In genomic region chr3:94524102-94524922, GRCh38 we compare ENCODE assay signal across 1 cellular context.
TF ChIP-seq lines count a peak whose summit lies in the region.

No MANE protein-coding gene starts in this region.

TF ChIP-seq in HepG2, 621 proteins besides CTCF, POLR2A, EP300 and RAD21 (continued from another document):
- TF ChIP-seq RXRB (CRISPR knock-in tag; IDR thresholded peaks at IDR 0.05; ENCODE audit: borderline replicate concordance) (peak; percentile 86), TBX2 (CRISPR knock-in tag; IDR thresholded peaks at IDR 0.05; ENCODE audit: borderline replicate concordance) (peak; percentile 41; the same call in 1 of the 2 replicates), FOXA3 (CRISPR knock-in tag; IDR thresholded peaks at IDR 0.05) (peak; percentile 78), HMG20A (CRISPR knock-in tag; IDR thresholded peaks at IDR 0.05; ENCODE audit: borderline replicate concordance) (peak; percentile 61; the same call in 1 of the 2 replicates), BORCS8-MEF2B (CRISPR knock-in tag; IDR thresholded peaks at IDR 0.05) (0 out of 2 replicates have a peak, but pooled peaks have one; percentile 23), ZNF780A (CRISPR knock-in tag; IDR thresholded peaks at IDR 0.05) (no peak), NR2F1 (CRISPR knock-in tag; IDR thresholded peaks at IDR 0.05) (peak; percentile 31 to 74; a peak in 2 of 4 replicates), ZNF282 (IDR thresholded peaks at IDR 0.05; ENCODE audit: partially characterized antibody) (no peak), RXRA (CRISPR knock-in tag; IDR thresholded peaks at IDR 0.05) (peak; percentile 63; the same call in 1 of the 2 replicates), RERE (CRISPR knock-in tag; IDR thresholded peaks at IDR 0.05; ENCODE audit: low read depth) (no peak; the same call in 1 of the 2 replicates), ZNF605 (CRISPR knock-in tag; IDR thresholded peaks at IDR 0.05) (no peak), CREM (IDR thresholded peaks at IDR 0.05) (peak; percentile 43), CREM (CRISPR knock-in tag; IDR thresholded peaks at IDR 0.05) (no peak), ZNF7 (CRISPR knock-in tag; IDR thresholded peaks at IDR 0.05) (no peak), ZMYM4 (CRISPR knock-in tag; IDR thresholded peaks at IDR 0.05) (peak; percentile 14; the same call in 1 of the 2 replicates)
- TF ChIP-seq, protein P1, sequence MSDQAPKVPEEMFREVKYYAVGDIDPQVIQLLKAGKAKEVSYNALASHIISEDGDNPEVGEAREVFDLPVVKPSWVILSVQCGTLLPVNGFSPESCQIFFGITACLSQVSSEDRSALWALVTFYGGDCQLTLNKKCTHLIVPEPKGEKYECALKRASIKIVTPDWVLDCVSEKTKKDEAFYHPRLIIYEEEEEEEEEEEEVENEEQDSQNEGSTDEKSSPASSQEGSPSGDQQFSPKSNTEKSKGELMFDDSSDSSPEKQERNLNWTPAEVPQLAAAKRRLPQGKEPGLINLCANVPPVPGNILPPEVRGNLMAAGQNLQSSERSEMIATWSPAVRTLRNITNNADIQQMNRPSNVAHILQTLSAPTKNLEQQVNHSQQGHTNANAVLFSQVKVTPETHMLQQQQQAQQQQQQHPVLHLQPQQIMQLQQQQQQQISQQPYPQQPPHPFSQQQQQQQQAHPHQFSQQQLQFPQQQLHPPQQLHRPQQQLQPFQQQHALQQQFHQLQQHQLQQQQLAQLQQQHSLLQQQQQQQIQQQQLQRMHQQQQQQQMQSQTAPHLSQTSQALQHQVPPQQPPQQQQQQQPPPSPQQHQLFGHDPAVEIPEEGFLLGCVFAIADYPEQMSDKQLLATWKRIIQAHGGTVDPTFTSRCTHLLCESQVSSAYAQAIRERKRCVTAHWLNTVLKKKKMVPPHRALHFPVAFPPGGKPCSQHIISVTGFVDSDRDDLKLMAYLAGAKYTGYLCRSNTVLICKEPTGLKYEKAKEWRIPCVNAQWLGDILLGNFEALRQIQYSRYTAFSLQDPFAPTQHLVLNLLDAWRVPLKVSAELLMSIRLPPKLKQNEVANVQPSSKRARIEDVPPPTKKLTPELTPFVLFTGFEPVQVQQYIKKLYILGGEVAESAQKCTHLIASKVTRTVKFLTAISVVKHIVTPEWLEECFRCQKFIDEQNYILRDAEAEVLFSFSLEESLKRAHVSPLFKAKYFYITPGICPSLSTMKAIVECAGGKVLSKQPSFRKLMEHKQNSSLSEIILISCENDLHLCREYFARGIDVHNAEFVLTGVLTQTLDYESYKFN (CRISPR knock-in tag; conservative IDR thresholded peaks at IDR 0.05) = peak; percentile 85
- TF ChIP-seq, protein P2, sequence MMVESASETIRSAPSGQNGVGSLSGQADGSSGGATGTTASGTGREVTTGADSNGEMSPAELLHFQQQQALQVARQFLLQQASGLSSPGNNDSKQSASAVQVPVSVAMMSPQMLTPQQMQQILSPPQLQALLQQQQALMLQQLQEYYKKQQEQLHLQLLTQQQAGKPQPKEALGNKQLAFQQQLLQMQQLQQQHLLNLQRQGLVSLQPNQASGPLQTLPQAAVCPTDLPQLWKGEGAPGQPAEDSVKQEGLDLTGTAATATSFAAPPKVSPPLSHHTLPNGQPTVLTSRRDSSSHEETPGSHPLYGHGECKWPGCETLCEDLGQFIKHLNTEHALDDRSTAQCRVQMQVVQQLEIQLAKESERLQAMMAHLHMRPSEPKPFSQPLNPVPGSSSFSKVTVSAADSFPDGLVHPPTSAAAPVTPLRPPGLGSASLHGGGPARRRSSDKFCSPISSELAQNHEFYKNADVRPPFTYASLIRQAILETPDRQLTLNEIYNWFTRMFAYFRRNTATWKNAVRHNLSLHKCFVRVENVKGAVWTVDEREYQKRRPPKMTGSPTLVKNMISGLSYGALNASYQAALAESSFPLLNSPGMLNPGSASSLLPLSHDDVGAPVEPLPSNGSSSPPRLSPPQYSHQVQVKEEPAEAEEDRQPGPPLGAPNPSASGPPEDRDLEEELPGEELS (CRISPR knock-in tag; IDR thresholded peaks at IDR 0.05) = 0 out of 2 replicates have a peak, but pooled peaks have one; percentile 68
- TF ChIP-seq, protein P3, sequence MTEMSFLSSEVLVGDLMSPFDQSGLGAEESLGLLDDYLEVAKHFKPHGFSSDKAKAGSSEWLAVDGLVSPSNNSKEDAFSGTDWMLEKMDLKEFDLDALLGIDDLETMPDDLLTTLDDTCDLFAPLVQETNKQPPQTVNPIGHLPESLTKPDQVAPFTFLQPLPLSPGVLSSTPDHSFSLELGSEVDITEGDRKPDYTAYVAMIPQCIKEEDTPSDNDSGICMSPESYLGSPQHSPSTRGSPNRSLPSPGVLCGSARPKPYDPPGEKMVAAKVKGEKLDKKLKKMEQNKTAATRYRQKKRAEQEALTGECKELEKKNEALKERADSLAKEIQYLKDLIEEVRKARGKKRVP (CRISPR knock-in tag; IDR thresholded peaks at IDR 0.05) = 0 out of 4 replicates have a peak, but pooled peaks of 1 of the 2 experiments have one; percentile 45
- TF ChIP-seq, protein P4, sequence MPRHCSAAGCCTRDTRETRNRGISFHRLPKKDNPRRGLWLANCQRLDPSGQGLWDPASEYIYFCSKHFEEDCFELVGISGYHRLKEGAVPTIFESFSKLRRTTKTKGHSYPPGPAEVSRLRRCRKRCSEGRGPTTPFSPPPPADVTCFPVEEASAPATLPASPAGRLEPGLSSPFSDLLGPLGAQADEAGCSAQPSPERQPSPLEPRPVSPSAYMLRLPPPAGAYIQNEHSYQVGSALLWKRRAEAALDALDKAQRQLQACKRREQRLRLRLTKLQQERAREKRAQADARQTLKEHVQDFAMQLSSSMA (CRISPR knock-in tag; IDR thresholded peaks at IDR 0.05) = no peak
- TF ChIP-seq, protein P5, sequence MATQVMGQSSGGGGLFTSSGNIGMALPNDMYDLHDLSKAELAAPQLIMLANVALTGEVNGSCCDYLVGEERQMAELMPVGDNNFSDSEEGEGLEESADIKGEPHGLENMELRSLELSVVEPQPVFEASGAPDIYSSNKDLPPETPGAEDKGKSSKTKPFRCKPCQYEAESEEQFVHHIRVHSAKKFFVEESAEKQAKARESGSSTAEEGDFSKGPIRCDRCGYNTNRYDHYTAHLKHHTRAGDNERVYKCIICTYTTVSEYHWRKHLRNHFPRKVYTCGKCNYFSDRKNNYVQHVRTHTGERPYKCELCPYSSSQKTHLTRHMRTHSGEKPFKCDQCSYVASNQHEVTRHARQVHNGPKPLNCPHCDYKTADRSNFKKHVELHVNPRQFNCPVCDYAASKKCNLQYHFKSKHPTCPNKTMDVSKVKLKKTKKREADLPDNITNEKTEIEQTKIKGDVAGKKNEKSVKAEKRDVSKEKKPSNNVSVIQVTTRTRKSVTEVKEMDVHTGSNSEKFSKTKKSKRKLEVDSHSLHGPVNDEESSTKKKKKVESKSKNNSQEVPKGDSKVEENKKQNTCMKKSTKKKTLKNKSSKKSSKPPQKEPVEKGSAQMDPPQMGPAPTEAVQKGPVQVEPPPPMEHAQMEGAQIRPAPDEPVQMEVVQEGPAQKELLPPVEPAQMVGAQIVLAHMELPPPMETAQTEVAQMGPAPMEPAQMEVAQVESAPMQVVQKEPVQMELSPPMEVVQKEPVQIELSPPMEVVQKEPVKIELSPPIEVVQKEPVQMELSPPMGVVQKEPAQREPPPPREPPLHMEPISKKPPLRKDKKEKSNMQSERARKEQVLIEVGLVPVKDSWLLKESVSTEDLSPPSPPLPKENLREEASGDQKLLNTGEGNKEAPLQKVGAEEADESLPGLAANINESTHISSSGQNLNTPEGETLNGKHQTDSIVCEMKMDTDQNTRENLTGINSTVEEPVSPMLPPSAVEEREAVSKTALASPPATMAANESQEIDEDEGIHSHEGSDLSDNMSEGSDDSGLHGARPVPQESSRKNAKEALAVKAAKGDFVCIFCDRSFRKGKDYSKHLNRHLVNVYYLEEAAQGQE (IDR thresholded peaks at IDR 0.05; ENCODE audit: borderline replicate concordance in 1 of 2, low read depth in 1 of 2, low read length in 2 of 2) = no peak
